ENCODE assay signal across 8 cellular contexts in genomic region chr18:77207540-77207939, GRCh38. TPM values are rescaled to one million over a fixed set of nuclear protein-coding genes. Genes with fewer than 3 reads are reported as not detected.
DNase-seq lines count a peak whose midpoint lies in the region; ATAC-seq and TF ChIP-seq lines count a peak whose summit lies in the region.

No MANE protein-coding gene starts in this region.

- H3K4me3 ChIP-seq in GM12865 (ENCODE audit: low read depth, low read length) (no peak overlapping the region), fibroblast of pulmonary artery (replicated peaks; ENCODE audit: low read depth, low read length) (no peak overlapping the region)

- peak; percentile 58 for DNase-seq in GM12865 (ENCODE audit: low read depth)
- peak; percentile 33 for DNase-seq in NCI-H748 (lab: John Stamatoyannopoulos, UW; ENCODE audit: unreplicated experiment)
- peak; percentile 41 for DNase-seq in activated T-cell treated with anti-CD3 and anti-CD28 coated beads for 4 hours
- DNase-seq in fibroblast of pulmonary artery (ENCODE audit: low read depth), result peak; percentile 82
- peak; percentile 7 for DNase-seq in occipital lobe (lab: John Stamatoyannopoulos, UW)
- DNase-seq in NCI-H2227 treated with DMSO at 0.1 percent for 48 hours (lab: John Stamatoyannopoulos, UW), result no peak

- TF ChIP-seq CTCF in GM12865 (IDR thresholded peaks at IDR 0.05; ENCODE audit: insufficient read depth, low read depth, low read length, missing control alignments), result peak; percentile 60
- peak; percentile 76 for TF ChIP-seq CTCF in fibroblast of pulmonary artery (IDR thresholded peaks at IDR 0.05; ENCODE audit: low read length, missing control alignments)

- peak; percentile 47 for ATAC-seq in HG02763 (IDR thresholded peaks at IDR 0.05; ENCODE audit: unreplicated experiment)
- ATAC-seq in HG02852 (IDR thresholded peaks at IDR 0.05; ENCODE audit: unreplicated experiment), result no peak

RNA-seq across cellular contexts. Expression of gene GALR1, which starts 42.1 kb away (rescaled TPM):
- 0.16 TPM for total RNA-seq in occipital lobe
